In the genomic region with DNA sequence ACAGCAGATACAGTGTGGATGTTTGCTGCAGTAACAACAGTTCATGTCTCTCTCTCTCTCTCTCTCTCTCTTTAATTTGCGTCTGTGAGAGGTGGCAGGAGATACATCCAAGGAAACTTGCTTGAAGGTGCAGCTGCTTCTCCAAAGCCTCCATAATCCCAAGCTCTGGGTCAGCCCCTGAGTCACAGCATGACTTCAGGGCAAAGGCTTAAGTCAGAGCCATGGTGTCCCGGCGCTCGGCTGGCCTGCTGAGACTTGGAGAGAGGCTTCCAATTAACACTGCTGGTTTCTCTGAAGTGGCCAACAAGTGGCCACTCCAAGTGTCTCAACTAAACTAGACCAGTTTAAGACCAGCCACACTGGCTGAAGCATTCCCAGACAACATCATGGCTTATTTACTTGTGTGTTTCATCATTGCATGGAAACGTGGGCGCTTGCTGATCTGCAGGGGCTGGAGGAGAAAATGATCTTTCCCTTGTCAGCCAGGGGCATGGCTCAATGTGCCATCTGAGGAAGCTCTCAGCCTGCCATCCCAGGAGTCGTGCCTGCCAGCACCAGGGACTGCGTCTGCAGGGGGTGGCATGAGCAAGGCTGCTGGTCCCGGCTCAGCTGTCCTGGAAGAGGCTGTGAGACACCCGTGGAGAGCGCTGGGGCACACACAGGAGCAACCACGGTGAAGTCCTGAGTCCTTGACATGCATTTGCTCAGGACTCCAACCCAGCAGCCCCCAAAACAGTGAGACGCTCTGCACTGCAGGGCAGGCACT, we compare ENCODE assay signal across 17 cellular contexts.
DNase-seq lines count a peak whose midpoint lies in the region; ATAC-seq and TF ChIP-seq lines count a peak whose summit lies in the region.
"Had no signal": no experiment of that assay in that cellular context is flagged by ENCODE, and none has a peak within 500 bp of the region (broad histone marks: within the 10 kb centered on the region; RNA-seq: fewer than 3 reads in every experiment).

No MANE protein-coding gene starts in this region.

- H3K9ac ChIP-seq in neural progenitor cell, result no peak overlapping the region

- H3F3A ChIP-seq in neural progenitor cell (ENCODE audit: low read depth), result no peaks in the 10 kb centered on the region

- in situ Hi-C loops in KBM-7 (cut with MboI; ENCODE audit: low pct_unique_long_range_greater_than_20kb, low sequenced_read_pairs), result no loop called here

- no peak for TF ChIP-seq CTCF in neural progenitor cell (IDR thresholded peaks at IDR 0.05)
- no peak for TF ChIP-seq CTCF in mucosa of descending colon (IDR thresholded peaks at IDR 0.05)

- H3K4me3 ChIP-seq in neural progenitor cell, result no peak overlapping the region
- H3K4me3 ChIP-seq in mucosa of descending colon, result no peak overlapping the region

- intact Hi-C loops in mucosa of descending colon (cut with DNase I, micrococcal nuclease), result no loop called here

- no peak overlapping the region for H3K4me2 ChIP-seq in neural progenitor cell

- H3K27me3 Mint-ChIP-seq in neural progenitor cell (ENCODE audit: insufficient read depth, low read depth), result peaks cover 3% of the 10 kb centered on the region
- H3K27me3 Mint-ChIP-seq: T-cell, type B pancreatic cell had no signal

- DNase-seq in AG20443 (ENCODE audit: low spot score) (peak; percentile 21), M059J (ENCODE audit: low read depth) (peak; percentile 45), cerebellum (ENCODE audit: low spot score) (peak; percentile 31), neural progenitor cell (ENCODE audit: low spot score) (peak; percentile 41), mucosa of descending colon (no peak), HuH-7.5 (ENCODE audit: low spot score) (no peak), KBM-7 (no peak)
- DNase-seq: activated CD4-positive, CD25-positive, alpha-beta regulatory T cell; activated gamma-delta T cell; aorta; MV-4-11; stimulated activated CD4-positive, alpha-beta T cell treated with anti-CD3 and anti-CD28 coated beads, Interleukin-4, amount 100 ng/mL, for 24 hours; T-cell had no signal

- peaks cover 8% of the 10 kb centered on the region for H3K9me3 Mint-ChIP-seq in neural progenitor cell
- H3K9me3 Mint-ChIP-seq: nephron, T-cell, type B pancreatic cell had no signal

- peaks cover 5% of the 10 kb centered on the region for H3K4me1 Mint-ChIP-seq in neural progenitor cell
- H3K4me1 Mint-ChIP-seq: T-cell had no signal

- no peaks in the 10 kb centered on the region for H4K20me1 ChIP-seq in neural progenitor cell (ENCODE audit: low read depth)

- no peaks in the 10 kb centered on the region for H3K79me2 ChIP-seq in neural progenitor cell (ENCODE audit: low read depth)

- H2AFZ ChIP-seq in neural progenitor cell (replicated peaks), result no peak overlapping the region

- no peaks in the 10 kb centered on the region for H3K27me3 ChIP-seq in neural progenitor cell

- no peak overlapping the region for H3K4me3 Mint-ChIP-seq in neural progenitor cell
- H3K4me3 Mint-ChIP-seq: nephron, T-cell, type B pancreatic cell had no signal

- H3K9me3 ChIP-seq in neural progenitor cell (ENCODE audit: low read depth), result no peaks in the 10 kb centered on the region
- no peaks in the 10 kb centered on the region for H3K9me3 ChIP-seq in mucosa of descending colon

- H3K4me1 ChIP-seq in neural progenitor cell (no peaks in the 10 kb centered on the region), mucosa of descending colon (ENCODE audit: low read depth) (peaks cover 6% of the 10 kb centered on the region)

- no peaks in the 10 kb centered on the region for H3K36me3 Mint-ChIP-seq in neural progenitor cell
- H3K36me3 Mint-ChIP-seq: T-cell, type B pancreatic cell had no signal

- no peak overlapping the region for H3K27ac Mint-ChIP-seq in neural progenitor cell
- H3K27ac Mint-ChIP-seq: nephron, T-cell, type B pancreatic cell had no signal

- H3K27ac ChIP-seq in neural progenitor cell, result no peak overlapping the region

- ATAC-seq in mucosa of descending colon (no peak), HG03139 (IDR thresholded peaks at IDR 0.05; ENCODE audit: unreplicated experiment) (no peak)
- ATAC-seq: Panc1, T-cell had no signal

- H3K36me3 ChIP-seq in neural progenitor cell (no peaks in the 10 kb centered on the region), mucosa of descending colon (ENCODE audit: low read depth) (no peaks in the 10 kb centered on the region)

Comparison
In these comparisons a context has a peak if more than half of its experiments do, and no peak if none do; other contexts are left out.
1. DNase-seq: peak in AG20443 (single experiment), M059J (single experiment), cerebellum (single experiment) and neural progenitor cell (single experiment); none in mucosa of descending colon (0 of 3), HuH-7.5 (single experiment) and KBM-7 (single experiment).